Comparison of ENCODE assay signal across 11 cellular contexts in genomic region chr1:25433389-25434186, GRCh38. TPM values are rescaled to one million over a fixed set of nuclear protein-coding genes. Genes with fewer than 3 reads are reported as not detected.
DNase-seq lines count a peak whose midpoint lies in the region; ATAC-seq and TF ChIP-seq lines count a peak whose summit lies in the region.
"Had no signal": no experiment of that assay in that cellular context is flagged by ENCODE, and none has a peak within 500 bp of the region (broad histone marks: within the 10 kb centered on the region; RNA-seq: fewer than 3 reads in every experiment).

No MANE protein-coding gene starts in this region.

- peak overlapping the region; percentile 97 for H3K4me3 ChIP-seq in OCI-LY3 (ENCODE audit: low read length)
- peak overlapping the region; percentile 94 for H3K4me3 ChIP-seq in psoas muscle
- H3K4me3 ChIP-seq: lung had no signal

- H3K27ac Mint-ChIP-seq in Calu3 (ENCODE audit: unreplicated experiment): no peak overlapping the region

- no peaks in the 10 kb centered on the region for H3K9me3 Mint-ChIP-seq in Calu3 (ENCODE audit: low read depth, unreplicated experiment)

- H3K4me1 Mint-ChIP-seq in Calu3 (ENCODE audit: low read depth, unreplicated experiment): peaks cover 32% of the 10 kb centered on the region

- H3K27me3 ChIP-seq in OCI-LY3 (ENCODE audit: low read depth, low read length) (no peaks in the 10 kb centered on the region), psoas muscle (ENCODE audit: insufficient read depth in 3 of 3, low read length in 2 of 3) (no peaks in the 10 kb centered on the region)

- H3K9ac ChIP-seq in OCI-LY3 (ENCODE audit: low read length): peak overlapping the region; percentile 91

- H4K20me1 ChIP-seq in OCI-LY3 (ENCODE audit: insufficient read depth, low read length): peaks cover 8% of the 10 kb centered on the region; the same call in 1 of the 2 replicates

- H3K27me3 Mint-ChIP-seq in Calu3 (ENCODE audit: unreplicated experiment): no peaks in the 10 kb centered on the region

- H3K4me2 ChIP-seq in OCI-LY3 (ENCODE audit: low read length): peak overlapping the region; percentile 94

- H2AFZ ChIP-seq in OCI-LY3 (ENCODE audit: low read depth, low read length): no peak overlapping the region

- peak overlapping the region; percentile 3 for H3K4me3 Mint-ChIP-seq in Calu3 (ENCODE audit: low read depth, unreplicated experiment)

- no peak for TF ChIP-seq CTCF in Calu3 (IDR thresholded peaks at IDR 0.05; ENCODE audit: unreplicated experiment)
- TF ChIP-seq CTCF in OCI-LY3 (IDR thresholded peaks at IDR 0.05; ENCODE audit: low read depth, low read length): no peak
- no peak for TF ChIP-seq CTCF in psoas muscle (IDR thresholded peaks at IDR 0.05)

- peaks cover 27% of the 10 kb centered on the region for H3K36me3 Mint-ChIP-seq in Calu3 (ENCODE audit: insufficient read depth, unreplicated experiment)

- DNase-seq in Calu3 (no peak), fibroblast of peridontal ligament (ENCODE audit: extremely low read depth) (peak; percentile 25), psoas muscle (no peak), NCI-H2029 (lab: John Stamatoyannopoulos, UW) (no peak), glomerular visceral epithelial cell (ENCODE audit: extremely low spot score) (no peak), hepatic stellate cell (ENCODE audit: low spot score) (no peak)
- DNase-seq in activated CD4-positive, CD25-positive, alpha-beta regulatory T cell (lab: John Stamatoyannopoulos, UW): no peak
- DNase-seq: NCI-H146; stimulated activated CD4-positive, alpha-beta T cell treated with anti-CD3 and anti-CD28 coated beads, Interleukin-4, amount 100 ng/mL, for 4 hours had no signal

- peaks cover 84% of the 10 kb centered on the region for H3K79me2 ChIP-seq in OCI-LY3 (ENCODE audit: low read length)

- H3K36me3 ChIP-seq in OCI-LY3 (replicated peaks; ENCODE audit: low read depth, low read length) (peaks cover 26% of the 10 kb centered on the region), psoas muscle (ENCODE audit: insufficient read depth in 1 of 2, low read depth in 1 of 2) (peaks cover 0 to under 1% of the 10 kb centered on the region in 2 donors)

- H3K4me1 ChIP-seq in OCI-LY3 (ENCODE audit: low read length): peaks cover 43% of the 10 kb centered on the region
- H3K4me1 ChIP-seq in psoas muscle: peaks cover 55% of the 10 kb centered on the region

- no TSS peak for BruUV-seq in Calu3 (replicated peaks; lab: Mats Ljungman, UMichigan)

- H3K9me3 ChIP-seq in OCI-LY3 (ENCODE audit: insufficient read depth, low read length): no peaks in the 10 kb centered on the region
- H3K9me3 ChIP-seq in psoas muscle: no peaks in the 10 kb centered on the region

- CTCF ChIA-PET in Calu3 (lab: Charles Lee): no interaction called here

- 3 to 13% (median 10%) methylated on average over 4 of the region's 4 CpGs for WGBS in psoas muscle, 3 donors

- intact Hi-C loops in Calu3 (cut with micrococcal nuclease; ENCODE audit: unreplicated experiment) (no loop called here), psoas muscle (cut with DNase I) (loop anchor here (5.0 kb wide), 2 partner anchors 191 to 364 kb away; no protein-coding TSS in a partner anchor)

- H3K27ac ChIP-seq in OCI-LY3 (ENCODE audit: low read length) (peak overlapping the region; percentile 95), psoas muscle (peak overlapping the region; percentile 95)

- no peak for ATAC-seq in psoas muscle

RNA-seq across cellular contexts. Expression of gene MACO1, which starts 2.9 kb away (rescaled TPM):
- 14.1 and 16.4 TPM in 2 replicates for total RNA-seq in Calu3 (2022)
- 10 to 100 TPM; 22.7 to 49.7 (median 30.8) TPM for total RNA-seq in psoas muscle
- polyA plus RNA-seq in psoas muscle: 10 to 100 TPM in 2 of 3 donors, 1 to 10 TPM in 1; 8.8 to 40.5 (median 34.9) TPM

RNA-seq across cellular contexts. Expression of gene RHCE, which starts 13.0 kb away (rescaled TPM):
- 0.44 TPM in 1 of 2 replicates, not detected in the other for total RNA-seq in Calu3 (2022)
- 1 to 10 TPM in 3 of 4 donors, under 1 TPM in 1; 0.66 to 2.0 (median 1.1) TPM for total RNA-seq in psoas muscle
- under 1 TPM in 2 of 3 donors, not detected in 1; 0.22 to 0.23 TPM for polyA plus RNA-seq in psoas muscle
